Comparison of ENCODE assay signal across 24 cellular contexts in the genomic region with DNA sequence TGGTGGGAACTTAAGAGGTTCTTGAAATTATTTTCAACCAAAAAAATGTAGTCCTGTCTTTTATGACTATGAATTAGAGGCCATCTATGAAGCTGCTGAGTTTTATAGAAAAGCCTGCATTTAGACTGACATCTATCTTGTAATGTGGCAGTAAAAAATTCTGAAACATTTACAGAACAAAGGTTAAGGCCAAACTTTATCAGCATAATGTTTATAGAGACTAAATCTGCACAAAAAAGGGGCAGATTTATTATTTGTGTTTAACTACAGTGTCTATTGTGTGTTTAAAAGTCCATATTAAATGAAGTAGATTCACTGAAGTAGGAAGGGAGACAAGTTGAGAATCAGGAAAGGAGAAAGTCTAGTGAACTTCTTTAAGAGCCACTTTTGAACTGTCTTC. TPM values are rescaled to one million over a fixed set of nuclear protein-coding genes. Genes with fewer than 3 reads are reported as not detected.
DNase-seq lines count a peak whose midpoint lies in the region; ATAC-seq and TF ChIP-seq lines count a peak whose summit lies in the region.
"Had no signal": no experiment of that assay in that cellular context is flagged by ENCODE, and none has a peak within 500 bp of the region (broad histone marks: within the 10 kb centered on the region; RNA-seq: fewer than 3 reads in every experiment).

No MANE protein-coding gene starts in this region.

- H3K4me1 ChIP-seq in hepatocyte (ENCODE audit: insufficient read depth) (no peaks in the 10 kb centered on the region), right lobe of liver (peaks cover 0 to 16% (median 2%) of the 10 kb centered on the region in 4 donors), suprapubic skin (no peaks in the 10 kb centered on the region), psoas muscle (no peaks in the 10 kb centered on the region)
- H3K4me1 ChIP-seq: BE2C, BLaER1 had no signal

- H3K27me3 ChIP-seq in hepatocyte (no peaks in the 10 kb centered on the region), right lobe of liver (no peaks in the 10 kb centered on the region), suprapubic skin (no peaks in the 10 kb centered on the region), psoas muscle (ENCODE audit: insufficient read depth in 3 of 3, low read length in 2 of 3) (no peaks in the 10 kb centered on the region)
- H3K27me3 ChIP-seq: BE2C, BLaER1 had no signal

- peak; percentile 47 for ATAC-seq in left lobe of liver
- ATAC-seq in right lobe of liver = peak in 3 of 4 donors; percentile 28 to 58 (median 50)
- no peak for ATAC-seq in psoas muscle
- ATAC-seq in HG03342 (IDR thresholded peaks at IDR 0.05; ENCODE audit: unreplicated experiment) = no peak

- no peaks in the 10 kb centered on the region for H3K9me2 ChIP-seq in hepatocyte (replicated peaks; ENCODE audit: insufficient read depth)

- no peak for TF ChIP-seq EP300 in suprapubic skin (IDR thresholded peaks at IDR 0.05)

- H3K4me2 ChIP-seq in hepatocyte = no peak overlapping the region
- H3K4me2 ChIP-seq: BLaER1 had no signal

- TF ChIP-seq POLR2A in right lobe of liver (IDR thresholded peaks at IDR 0.05) = no peak
- no peak for TF ChIP-seq POLR2A in suprapubic skin (IDR thresholded peaks at IDR 0.05)

- no peaks in the 10 kb centered on the region for H4K20me1 ChIP-seq in hepatocyte (ENCODE audit: insufficient read depth, poor library complexity, severe bottlenecking)
- H4K20me1 ChIP-seq: BLaER1 had no signal

- no peak overlapping the region for H2AFZ ChIP-seq in hepatocyte

- H3K36me3 ChIP-seq in hepatocyte (replicated peaks; ENCODE audit: insufficient read depth, low read depth) = no peaks in the 10 kb centered on the region
- no peaks in the 10 kb centered on the region for H3K36me3 ChIP-seq in right lobe of liver
- H3K36me3 ChIP-seq in suprapubic skin = no peaks in the 10 kb centered on the region
- no peaks in the 10 kb centered on the region for H3K36me3 ChIP-seq in psoas muscle (ENCODE audit: insufficient read depth in 1 of 2, low read depth in 1 of 2)
- H3K36me3 ChIP-seq: BE2C had no signal

- TF ChIP-seq CTCF in hepatocyte (IDR thresholded peaks at IDR 0.05; ENCODE audit: poor library complexity) (no peak), right lobe of liver (IDR thresholded peaks at IDR 0.05) (no peak), suprapubic skin (IDR thresholded peaks at IDR 0.05) (no peak), psoas muscle (IDR thresholded peaks at IDR 0.05) (no peak)

- H3K79me2 ChIP-seq in hepatocyte = no peaks in the 10 kb centered on the region

- H3K27ac ChIP-seq in hepatocyte = peak overlapping the region; percentile 8
- peak overlapping the region in 1 of 3 donors; percentile 33 for H3K27ac ChIP-seq in right lobe of liver
- H3K27ac ChIP-seq in suprapubic skin = no peak overlapping the region
- no peak overlapping the region for H3K27ac ChIP-seq in psoas muscle
- H3K27ac ChIP-seq: BLaER1 had no signal

- H3K9me3 ChIP-seq in hepatocyte (ENCODE audit: low read depth) (no peaks in the 10 kb centered on the region), right lobe of liver (no peaks in the 10 kb centered on the region), suprapubic skin (no peaks in the 10 kb centered on the region), psoas muscle (no peaks in the 10 kb centered on the region)
- H3K9me3 ChIP-seq: BE2C had no signal

- intact Hi-C loops in right lobe of liver (cut with DNase I) (no loop called here), psoas muscle (cut with DNase I) (no loop called here)

- DNase-seq in hepatocyte (ENCODE audit: low spot score) = no peak
- no peak for DNase-seq in left lobe of liver (ENCODE audit: low spot score)
- no peak for DNase-seq in right lobe of liver
- no peak for DNase-seq in suprapubic skin (ENCODE audit: low spot score in 2 of 2)
- DNase-seq in psoas muscle = no peak
- no peak for DNase-seq in EL
- DNase-seq: 8988T; ACHN; BE2C; C1 segment of cervical spinal cord; CD4-positive, alpha-beta memory T cell; CD4-positive, CD25-positive, alpha-beta regulatory T cell; CD8-positive, alpha-beta memory T cell; COR-L47; DMS 273 treated with DMSO at 0.1 percent for 48 hours; DMS153; DMS53; DMS79; GDM1 had no signal

- H3K4me3 ChIP-seq in hepatocyte = no peak overlapping the region
- H3K4me3 ChIP-seq in right lobe of liver = no peak overlapping the region
- no peak overlapping the region for H3K4me3 ChIP-seq in suprapubic skin
- H3K4me3 ChIP-seq in psoas muscle = no peak overlapping the region
- H3K4me3 ChIP-seq: BLaER1, GM12878 had no signal

RNA-seq across cellular contexts. Expression of a gene that starts 37.3 kb away (rescaled TPM):
- total RNA-seq in hepatocyte (not detected in 2 replicates), left lobe of liver (not detected), right lobe of liver (under 1 TPM in 1 of 6 experiments, not detected in 5; 0.07 TPM), suprapubic skin (not detected), psoas muscle (under 1 TPM in 1 of 4 donors, not detected in 3; 0.08 TPM)
- polyA plus RNA-seq in hepatocyte (not detected in 2 replicates), psoas muscle (under 1 TPM in 1 of 3 donors, not detected in 2; 0.01 TPM)
- total RNA-seq: A673; CD4-positive, alpha-beta memory T cell; CD4-positive, CD25-positive, alpha-beta regulatory T cell; CD8-positive, alpha-beta memory T cell had no signal
- polyA plus RNA-seq: AG04450; CD4-positive, alpha-beta memory T cell; CD4-positive, CD25-positive, alpha-beta regulatory T cell; CD8-positive, alpha-beta memory T cell; GM12878 had no signal

RNA-seq across cellular contexts. Expression of a gene that starts 47.1 kb away (rescaled TPM):
- 13.2 and 13.4 TPM in 2 replicates for total RNA-seq in hepatocyte
- polyA plus RNA-seq in hepatocyte = 8.1 TPM in 2 replicates
- total RNA-seq in left lobe of liver = 12.3 TPM
- 10 to 100 TPM in 4 of 6 experiments, 1 to 10 TPM in 2; 7.8 to 13.1 (median 10.8) TPM for total RNA-seq in right lobe of liver
- 10 to 100 TPM; 11.0 to 15.0 (median 12.4) TPM for total RNA-seq in suprapubic skin
- 10 to 100 TPM in 3 of 4 donors, 1 to 10 TPM in 1; 5.2 to 12.6 (median 10.7) TPM for total RNA-seq in psoas muscle
- 1 to 10 TPM; 2.8 to 5.8 (median 3.9) TPM for polyA plus RNA-seq in psoas muscle

RNA-seq across cellular contexts. Expression of a gene that starts 47.4 kb away (rescaled TPM):
- 20.8 and 26.5 TPM in 2 replicates for total RNA-seq in hepatocyte
- polyA plus RNA-seq in hepatocyte = 6.5 and 7.9 TPM in 2 replicates
- 23.1 TPM for total RNA-seq in left lobe of liver
- 10 to 100 TPM; 15.3 to 29.2 (median 22.2) TPM for total RNA-seq in right lobe of liver
- total RNA-seq in suprapubic skin = 1 to 10 TPM; 4.9 to 6.8 (median 5.1) TPM
- total RNA-seq in psoas muscle = 10 to 100 TPM in 3 of 4 donors, 1 to 10 TPM in 1; 4.4 to 13.2 (median 12.0) TPM
- polyA plus RNA-seq in psoas muscle = 10 to 100 TPM in 1 of 3 donors, 1 to 10 TPM in 2; 5.2 to 26.3 (median 6.0) TPM

Comparison
In these comparisons a context has a peak if more than half of its experiments do, and no peak if none do; other contexts are left out.
1. ATAC-seq: peak in left lobe of liver (single experiment) and right lobe of liver (3 of 4); none in psoas muscle (0 of 4) and HG03342 (single experiment).